38 cellular contexts compared by ENCODE assay signal in genomic region chr9:106288689-106289088, GRCh38.
"Had no signal": no experiment of that assay in that cellular context is flagged by ENCODE, and none has a peak within 500 bp of the region (broad histone marks: within the 10 kb centered on the region; RNA-seq: fewer than 3 reads in every experiment).

No MANE protein-coding gene starts in this region.

- H3K4me3 Mint-ChIP-seq: activated CD4-positive, alpha-beta memory T cell treated with anti-CD3 and anti-CD28 coated beads for 36 hours; activated CD4-positive, alpha-beta T cell treated with anti-CD3 and anti-CD28 coated beads for 36 hours; activated CD4-positive, alpha-beta T cell treated with anti-CD3 and anti-CD28 coated beads, Interleukin-2, amount 10 ng/mL, durations not matched to agents 24 days and 14 days; activated CD8-positive, alpha-beta memory T cell treated with anti-CD3 and anti-CD28 coated beads, Interleukin-2, amount 10 ng/mL, durations not matched to agents 7 days and 5 days; activated CD8-positive, alpha-beta T cell treated with anti-CD3 and anti-CD28 coated beads, Interleukin-2, amount 10 ng/mL, durations not matched to agents 7 days and 5 days; activated naive CD4-positive, alpha-beta T cell treated with anti-CD3 and anti-CD28 coated beads for 36 hours; activated naive CD4-positive, alpha-beta T cell treated with anti-CD3 and anti-CD28 coated beads, Interleukin-2, amount 50 U/mL, for 24 hours; activated naive CD8-positive, alpha-beta T cell treated with anti-CD3 and anti-CD28 coated beads for 36 hours; activated naive CD8-positive, alpha-beta T cell treated with anti-CD3 and anti-CD28 coated beads, Interleukin-2, amount 50 U/mL, for 24 hours; activated T-helper 1 cell treated with anti-CD3 and anti-CD28 coated beads, Interleukin-12 subunit alpha, Interleukin-12 subunit beta, Interleukin-2, Interleukin-4 antibody, amounts not matched to agents 30 ng/mL and 10 ng/mL and 1 ng/mL, durations not matched to agents 14 hours and 24 hours and 36 hours; dendritic cell treated with granulocyte-macrophage colony-stimulating factor and Interleukin-4, amounts not matched to agents 40 ng/mL and 50 ng/mL, for 4 days; endodermal cell; T-helper 17 cell; T-helper 2 cell treated with Interferon-gamma antibody and Interleukin-4, amounts not matched to agents 5 μg/mL and 100 μg/mL, for 36 hours had no signal

- H3K4me1 ChIP-seq: body of pancreas, colonic mucosa, foreskin keratinocyte, gastrocnemius medialis had no signal

- H3K27me3 Mint-ChIP-seq: activated CD4-positive, alpha-beta memory T cell treated with anti-CD3 and anti-CD28 coated beads for 36 hours; activated CD4-positive, alpha-beta T cell treated with anti-CD3 and anti-CD28 coated beads for 36 hours; activated CD4-positive, alpha-beta T cell treated with anti-CD3 and anti-CD28 coated beads, Interleukin-2, amount 10 ng/mL, durations not matched to agents 24 days and 14 days; activated CD8-positive, alpha-beta memory T cell treated with anti-CD3 and anti-CD28 coated beads, Interleukin-2, amount 10 ng/mL, durations not matched to agents 7 days and 5 days; activated naive CD4-positive, alpha-beta T cell treated with anti-CD3 and anti-CD28 coated beads, Interleukin-2, amount 50 U/mL, for 24 hours; activated naive CD8-positive, alpha-beta T cell treated with anti-CD3 and anti-CD28 coated beads for 36 hours; activated naive CD8-positive, alpha-beta T cell treated with anti-CD3 and anti-CD28 coated beads, Interleukin-2, amount 50 U/mL, for 24 hours; dendritic cell treated with granulocyte-macrophage colony-stimulating factor and Interleukin-4, amounts not matched to agents 40 ng/mL and 50 ng/mL, for 4 days; T-helper 17 cell had no signal

- H3K9me3 ChIP-seq: adrenal gland, body of pancreas, breast epithelium, colonic mucosa, gastrocnemius medialis had no signal

- H3K9me3 Mint-ChIP-seq: activated CD4-positive, alpha-beta T cell treated with anti-CD3 and anti-CD28 coated beads, Interleukin-2, amount 10 ng/mL, durations not matched to agents 24 days and 14 days; activated naive CD8-positive, alpha-beta T cell treated with anti-CD3 and anti-CD28 coated beads for 36 hours; activated naive CD8-positive, alpha-beta T cell treated with anti-CD3 and anti-CD28 coated beads, Interleukin-2, amount 50 U/mL, for 24 hours; activated T-helper 1 cell treated with anti-CD3 and anti-CD28 coated beads, Interleukin-12 subunit alpha, Interleukin-12 subunit beta, Interleukin-2, Interleukin-4 antibody, amounts not matched to agents 30 ng/mL and 10 ng/mL and 1 ng/mL, durations not matched to agents 14 hours and 24 hours and 36 hours; dendritic cell treated with granulocyte-macrophage colony-stimulating factor and Interleukin-4, amounts not matched to agents 40 ng/mL and 50 ng/mL, for 4 days; endodermal cell had no signal

- H3K4me3 ChIP-seq: body of pancreas, cardiac muscle cell, colonic mucosa, gastrocnemius medialis had no signal

- ATAC-seq: activated CD4-positive, alpha-beta T cell treated with anti-CD3 and anti-CD28 coated beads for 36 hours; activated CD8-positive, alpha-beta memory T cell treated with anti-CD3 and anti-CD28 coated beads, Interleukin-2, amount 10 ng/mL, durations not matched to agents 7 days and 5 days; activated CD8-positive, alpha-beta T cell treated with anti-CD3 and anti-CD28 coated beads, Interleukin-2, amount 10 ng/mL, durations not matched to agents 7 days and 5 days; activated naive CD8-positive, alpha-beta T cell treated with anti-CD3 and anti-CD28 coated beads, Interleukin-2, amount 50 U/mL, for 24 hours; body of pancreas; esophagus mucosa; foreskin keratinocyte; gastrocnemius medialis; T-helper 17 cell had no signal

- H3K36me3 Mint-ChIP-seq: activated CD4-positive, alpha-beta memory T cell treated with anti-CD3 and anti-CD28 coated beads for 36 hours; activated CD8-positive, alpha-beta memory T cell treated with anti-CD3 and anti-CD28 coated beads, Interleukin-2, amount 10 ng/mL, durations not matched to agents 7 days and 5 days; activated naive CD4-positive, alpha-beta T cell treated with anti-CD3 and anti-CD28 coated beads, Interleukin-2, amount 50 U/mL, for 24 hours; activated naive CD8-positive, alpha-beta T cell treated with anti-CD3 and anti-CD28 coated beads for 36 hours had no signal

- H3K27ac Mint-ChIP-seq: activated CD4-positive, alpha-beta memory T cell treated with anti-CD3 and anti-CD28 coated beads for 36 hours; activated CD4-positive, alpha-beta T cell treated with anti-CD3 and anti-CD28 coated beads for 36 hours; activated CD4-positive, alpha-beta T cell treated with anti-CD3 and anti-CD28 coated beads, Interleukin-2, amount 10 ng/mL, durations not matched to agents 24 days and 14 days; activated CD8-positive, alpha-beta memory T cell treated with anti-CD3 and anti-CD28 coated beads, Interleukin-2, amount 10 ng/mL, durations not matched to agents 7 days and 5 days; activated CD8-positive, alpha-beta T cell treated with anti-CD3 and anti-CD28 coated beads, Interleukin-2, amount 10 ng/mL, durations not matched to agents 7 days and 5 days; activated naive CD4-positive, alpha-beta T cell treated with anti-CD3 and anti-CD28 coated beads for 36 hours; activated naive CD4-positive, alpha-beta T cell treated with anti-CD3 and anti-CD28 coated beads, Interleukin-2, amount 50 U/mL, for 24 hours; activated naive CD8-positive, alpha-beta T cell treated with anti-CD3 and anti-CD28 coated beads for 36 hours; activated naive CD8-positive, alpha-beta T cell treated with anti-CD3 and anti-CD28 coated beads, Interleukin-2, amount 50 U/mL, for 24 hours; activated T-helper 1 cell treated with anti-CD3 and anti-CD28 coated beads, Interleukin-12 subunit alpha, Interleukin-12 subunit beta, Interleukin-2, Interleukin-4 antibody, amounts not matched to agents 30 ng/mL and 10 ng/mL and 1 ng/mL, durations not matched to agents 14 hours and 24 hours and 36 hours; activated T-helper 2 cell treated with anti-CD3 and anti-CD28 coated beads, Interferon-gamma antibody, Interleukin-2, Interleukin-4, amounts not matched to agents 10 μg/mL and 5 μg/mL and 100 μg/mL, durations not matched to agents 14 hours and 24 hours and 36 hours; dendritic cell treated with granulocyte-macrophage colony-stimulating factor and Interleukin-4, amounts not matched to agents 40 ng/mL and 50 ng/mL, for 4 days; endodermal cell; T-helper 17 cell; T-helper 2 cell treated with Interferon-gamma antibody and Interleukin-4, amounts not matched to agents 5 μg/mL and 100 μg/mL, for 36 hours had no signal

- DNase-seq: activated CD4-positive, alpha-beta memory T cell treated with anti-CD3 and anti-CD28 coated beads for 36 hours; activated CD4-positive, alpha-beta T cell treated with anti-CD3 and anti-CD28 coated beads for 36 hours; activated CD4-positive, alpha-beta T cell treated with anti-CD3 and anti-CD28 coated beads, Interleukin-2, amount 10 ng/mL, durations not matched to agents 24 days and 14 days; activated CD4-positive, CD25-positive, alpha-beta regulatory T cell; activated CD4-positive, CD25-positive, alpha-beta regulatory T cell treated with anti-CD3 and anti-CD28 coated beads, Interleukin-2, amount 50 U/mL, for 72 hours; activated CD8-positive, alpha-beta memory T cell treated with anti-CD3 and anti-CD28 coated beads, Interleukin-2, amount 10 ng/mL, durations not matched to agents 7 days and 5 days; activated CD8-positive, alpha-beta memory T cell treated with anti-CD3 and anti-CD28 coated beads, Interleukin-2, amount 50 U/mL, for 4 hours; activated CD8-positive, alpha-beta T cell treated with anti-CD3 and anti-CD28 coated beads, Interleukin-2, amount 10 ng/mL, durations not matched to agents 7 days and 5 days; activated effector memory CD4-positive, alpha-beta T cell treated with anti-CD3 and anti-CD28 coated beads, Interleukin-2, amount 50 U/mL, for 16 hours; activated naive CD4-positive, alpha-beta T cell treated with anti-CD3 and anti-CD28 coated beads for 36 hours; activated naive CD8-positive, alpha-beta T cell treated with anti-CD3 and anti-CD28 coated beads for 36 hours; activated naive CD8-positive, alpha-beta T cell treated with anti-CD3 and anti-CD28 coated beads, Interleukin-2, amount 50 U/mL, for 24 hours; activated T-cell treated with anti-CD3 and anti-CD28 coated beads, Interleukin-2, amount 50 U/mL, for 1 hour; activated T-cell treated with anti-CD3 and anti-CD28 coated beads, Interleukin-2, amount 50 U/mL, for 48 hours; amygdala; aorta; body of pancreas; central memory CD4-positive, alpha-beta T cell; cerebellar nuclear complex; colonic mucosa; dorsolateral prefrontal cortex; effector memory CD4-positive, alpha-beta T cell; endodermal cell; foreskin keratinocyte; gastrocnemius medialis; glutamatergic neuron; T-helper 1 cell; T-helper 17 cell; T1000 had no signal

- H3K27ac ChIP-seq: body of pancreas, breast epithelium, cardiac muscle cell, colonic mucosa, foreskin keratinocyte, gastrocnemius medialis had no signal

- H3K36me3 ChIP-seq: adrenal gland, breast epithelium, cardiac muscle cell, colonic mucosa, gastrocnemius medialis had no signal

- H3K4me1 Mint-ChIP-seq: activated CD4-positive, alpha-beta T cell treated with anti-CD3 and anti-CD28 coated beads for 36 hours; activated CD4-positive, alpha-beta T cell treated with anti-CD3 and anti-CD28 coated beads, Interleukin-2, amount 10 ng/mL, durations not matched to agents 24 days and 14 days; activated CD8-positive, alpha-beta memory T cell treated with anti-CD3 and anti-CD28 coated beads, Interleukin-2, amount 10 ng/mL, durations not matched to agents 7 days and 5 days; activated naive CD4-positive, alpha-beta T cell treated with anti-CD3 and anti-CD28 coated beads, Interleukin-2, amount 50 U/mL, for 24 hours; activated naive CD8-positive, alpha-beta T cell treated with anti-CD3 and anti-CD28 coated beads for 36 hours; activated naive CD8-positive, alpha-beta T cell treated with anti-CD3 and anti-CD28 coated beads, Interleukin-2, amount 50 U/mL, for 24 hours; T-helper 17 cell had no signal

- H3K27me3 ChIP-seq: adrenal gland, body of pancreas, breast epithelium, cardiac muscle cell, colonic mucosa, foreskin keratinocyte, gastrocnemius medialis had no signal
